In genomic region chr17:73088561-73088960, GRCh38 we compare ENCODE assay signal across 15 cellular contexts. TPM values are rescaled to one million over a fixed set of nuclear protein-coding genes. Genes with fewer than 3 reads are reported as not detected.
DNase-seq lines count a peak whose midpoint lies in the region; ATAC-seq and TF ChIP-seq lines count a peak whose summit lies in the region.
"Had no signal": no experiment of that assay in that cellular context is flagged by ENCODE, and none has a peak within 500 bp of the region (broad histone marks: within the 10 kb centered on the region; RNA-seq: fewer than 3 reads in every experiment).

No MANE protein-coding gene starts in this region.

- no peak overlapping the region for H4K5ac ChIP-seq in mesendoderm (ENCODE audit: low read length)

- no peaks in the 10 kb centered on the region for H3K79me2 ChIP-seq in mesendoderm (ENCODE audit: control insufficient read depth, insufficient read depth, low read length)

- H3K9me3 ChIP-seq in BE2C, result no peaks in the 10 kb centered on the region; the same call in 1 of the 2 replicates
- H3K9me3 ChIP-seq: HAP-1 had no signal

- no peak overlapping the region for H3K4me2 ChIP-seq in mesendoderm (ENCODE audit: low read length)
- H3K4me2 ChIP-seq: BLaER1 had no signal

- H3K56ac ChIP-seq in mesendoderm (ENCODE audit: low read length), result peak overlapping the region; percentile 3

- no peak overlapping the region for H3K23ac ChIP-seq in mesendoderm (ENCODE audit: low read length)

- no peak overlapping the region for H2BK15ac ChIP-seq in mesendoderm (replicated peaks; ENCODE audit: low read depth)

- no peak overlapping the region for H2BK5ac ChIP-seq in mesendoderm (ENCODE audit: low read length)

- H3K9ac ChIP-seq in mesendoderm (ENCODE audit: low read length), result no peak overlapping the region
- H3K9ac ChIP-seq: BLaER1, GM23248 had no signal

- H2AK5ac ChIP-seq in mesendoderm (ENCODE audit: low read length), result no peak overlapping the region

- WGBS in mesendoderm (ENCODE audit: extremely low coverage, insufficient coverage, low lambda C conversion rate), result no CpG with 5 or more reads among the region's 10 CpGs

- H3K4me1 ChIP-seq in mesendoderm (ENCODE audit: control insufficient read depth, low read depth, low read length), result no peaks in the 10 kb centered on the region
- H3K4me1 ChIP-seq in BE2C, result no peaks in the 10 kb centered on the region

- H3K79me1 ChIP-seq in mesendoderm (ENCODE audit: low read length), result no peaks in the 10 kb centered on the region

- H3K27me3 ChIP-seq in mesendoderm (ENCODE audit: insufficient read depth, low read length, poor library complexity) (no peaks in the 10 kb centered on the region), BE2C (no peaks in the 10 kb centered on the region)
- H3K27me3 ChIP-seq: BLaER1 had no signal

- no peak for TF ChIP-seq CTCF in BE2C (IDR thresholded peaks at IDR 0.05; ENCODE audit: low read depth, low read length)

- H4K8ac ChIP-seq in mesendoderm (ENCODE audit: low read depth, low read length), result no peak overlapping the region

- no peak overlapping the region for H3K18ac ChIP-seq in mesendoderm (ENCODE audit: low read length)

- peak; percentile 15 for DNase-seq in cardiac septum (ENCODE audit: low spot score)
- DNase-seq in left cardiac atrium, result no peak
- DNase-seq in mesendoderm, result no peak
- no peak for DNase-seq in BE2C
- DNase-seq: Calu3, DMS 273 treated with DMSO at 0.1 percent for 48 hours, GM23248 had no signal

- intact Hi-C loops in cardiac septum (cut with DNase I), result no loop called here
- intact Hi-C loops in left cardiac atrium (cut with DNase I), result no loop called here

- no peak overlapping the region for H3K4me3 ChIP-seq in mesendoderm (ENCODE audit: low read length)
- H3K4me3 ChIP-seq in BE2C (ENCODE audit: low read depth, low read length), result no peak overlapping the region
- H3K4me3 ChIP-seq: BLaER1, GM23248, HAP-1 had no signal

- H3K36me3 ChIP-seq in mesendoderm (ENCODE audit: control insufficient read depth, insufficient read depth, low read length) (no peaks in the 10 kb centered on the region), BE2C (peaks cover 16% of the 10 kb centered on the region)

- no peak overlapping the region for H2BK120ac ChIP-seq in mesendoderm (ENCODE audit: low read depth, low read length)

- H3K4ac ChIP-seq in mesendoderm (ENCODE audit: low read depth, low read length), result no peak overlapping the region

- H3K27ac ChIP-seq in cingulate gyrus (ENCODE audit: low read depth, low read length) (peak overlapping the region; percentile 94), mesendoderm (ENCODE audit: low read depth, low read length) (no peak overlapping the region)
- H3K27ac ChIP-seq: 22Rv1, BLaER1, GM23248, HL-60 had no signal

- ATAC-seq in left cardiac atrium, result no peak
- ATAC-seq in GM19452 (IDR thresholded peaks at IDR 0.05; ENCODE audit: unreplicated experiment), result no peak
- no peak for ATAC-seq in GM19395 (IDR thresholded peaks at IDR 0.05; ENCODE audit: unreplicated experiment)
- no peak for ATAC-seq in HG03469 (IDR thresholded peaks at IDR 0.05; ENCODE audit: unreplicated experiment)

RNA-seq across cellular contexts. Expression of gene SLC39A11, which starts 3.9 kb away (rescaled TPM):
- total RNA-seq in cardiac septum, result 7.2 TPM
- total RNA-seq in left cardiac atrium, result 10 to 100 TPM; 11.3 to 11.7 TPM
- polyA plus RNA-seq in mesendoderm (2013, experiment 1 of 2), result 3.9 TPM
- polyA plus RNA-seq in mesendoderm (2013, experiment 2 of 2), result 4.7 TPM
- 31.7 TPM for polyA plus RNA-seq in BE2C (2012; ENCODE audit: insufficient read depth, insufficient read length, low read depth)
